In genomic region chr7:108210796-108211195, GRCh38 we compare ENCODE assay signal across 15 cellular contexts.
"Had no signal": no experiment of that assay in that cellular context is flagged by ENCODE, and none has a peak within 500 bp of the region (broad histone marks: within the 10 kb centered on the region; RNA-seq: fewer than 3 reads in every experiment).

No MANE protein-coding gene starts in this region.

- H3K4me2 ChIP-seq: neural progenitor cell had no signal

- H3K27ac ChIP-seq: ascending aorta, cardiac muscle cell, esophagus muscularis mucosa, left lung, neural progenitor cell, ovary, upper lobe of right lung had no signal

- H3K4me3 ChIP-seq: ascending aorta, cardiac muscle cell, esophagus muscularis mucosa, left lung, neural progenitor cell, ovary, upper lobe of right lung had no signal

- FAIRE-seq: kidney had no signal

- H3K9ac ChIP-seq: neural progenitor cell had no signal

- H3K36me3 ChIP-seq: ascending aorta, cardiac muscle cell, esophagus muscularis mucosa, left lung, neural progenitor cell, ovary, upper lobe of right lung had no signal

- H3K4me1 Mint-ChIP-seq: neural progenitor cell had no signal

- DNase-seq: activated CD8-positive, alpha-beta memory T cell treated with anti-CD3 and anti-CD28 coated beads, Interleukin-2, amount 50 U/mL, for 48 hours; activated CD8-positive, alpha-beta T cell treated with anti-CD3 and anti-CD28 coated beads, Interleukin-2, amount 10 ng/mL, durations not matched to agents 7 days and 5 days; hippocampal formation; kidney; left lung; naive B cell; ovary; upper lobe of right lung had no signal

- H2AFZ ChIP-seq: neural progenitor cell had no signal

- H3K4me3 Mint-ChIP-seq: activated CD4-positive, alpha-beta T cell treated with anti-CD3 and anti-CD28 coated beads for 36 hours; activated CD8-positive, alpha-beta T cell treated with anti-CD3 and anti-CD28 coated beads, Interleukin-2, amount 10 ng/mL, durations not matched to agents 7 days and 5 days; naive B cell; neural progenitor cell; stimulated activated naive CD8-positive, alpha-beta T cell treated with anti-CD3 and anti-CD28 coated beads, Interleukin-15, amount 100 ng/mL, for 72 hours had no signal

- H3K27ac Mint-ChIP-seq: activated CD4-positive, alpha-beta T cell treated with anti-CD3 and anti-CD28 coated beads for 36 hours; activated CD8-positive, alpha-beta T cell treated with anti-CD3 and anti-CD28 coated beads, Interleukin-2, amount 10 ng/mL, durations not matched to agents 7 days and 5 days; naive B cell; neural progenitor cell had no signal

- H3K27me3 ChIP-seq: ascending aorta, cardiac muscle cell, esophagus muscularis mucosa, left lung, neural progenitor cell, ovary, upper lobe of right lung had no signal

- H3K4me1 ChIP-seq: ascending aorta, esophagus muscularis mucosa, left lung, neural progenitor cell, upper lobe of right lung had no signal

- H3K9me3 ChIP-seq: ascending aorta, esophagus muscularis mucosa, ovary, upper lobe of right lung had no signal

- H3K27me3 Mint-ChIP-seq: activated CD4-positive, alpha-beta T cell treated with anti-CD3 and anti-CD28 coated beads for 36 hours; stimulated activated naive CD8-positive, alpha-beta T cell treated with anti-CD3 and anti-CD28 coated beads, Interleukin-15, amount 100 ng/mL, for 72 hours had no signal

- ATAC-seq: activated CD4-positive, alpha-beta T cell treated with anti-CD3 and anti-CD28 coated beads for 36 hours; activated CD8-positive, alpha-beta T cell treated with anti-CD3 and anti-CD28 coated beads, Interleukin-2, amount 10 ng/mL, durations not matched to agents 7 days and 5 days; left lung; sciatic nerve; upper lobe of right lung had no signal
